ENCODE assay signal across 26 cellular contexts in genomic region chr11:125233736-125234275, GRCh38.
"Had no signal": no experiment of that assay in that cellular context is flagged by ENCODE, and none has a peak within 500 bp of the region (broad histone marks: within the 10 kb centered on the region; RNA-seq: fewer than 3 reads in every experiment).

No MANE protein-coding gene starts in this region.

- H3K9ac ChIP-seq: parathyroid adenoma had no signal

- H3K27ac Mint-ChIP-seq: activated CD4-positive, alpha-beta memory T cell treated with anti-CD3 and anti-CD28 coated beads, Interleukin-2, amount 10 ng/mL, durations not matched to agents 7 days and 5 days; activated CD4-positive, alpha-beta T cell treated with anti-CD3 and anti-CD28 coated beads, Interleukin-2, amount 10 ng/mL, durations not matched to agents 7 days and 5 days; activated naive CD4-positive, alpha-beta T cell treated with anti-CD3 and anti-CD28 coated beads, Interleukin-2, amount 50 U/mL, for 24 hours; activated naive CD8-positive, alpha-beta T cell treated with anti-CD3 and anti-CD28 coated beads, Interleukin-2, amount 50 U/mL, for 24 hours; activated T-cell treated with anti-CD3 and anti-CD28 coated beads, Interleukin-2, amount 50 U/mL, for 24 hours; activated T-helper 2 cell treated with anti-CD3 and anti-CD28 coated beads, Interferon-gamma antibody, Interleukin-2, Interleukin-4, amounts not matched to agents 10 μg/mL and 5 μg/mL and 100 μg/mL, durations not matched to agents 14 hours and 24 hours and 36 hours; T-helper 17 cell; type B pancreatic cell had no signal

- H3K36me3 Mint-ChIP-seq: activated naive CD4-positive, alpha-beta T cell treated with anti-CD3 and anti-CD28 coated beads, Interleukin-2, amount 50 U/mL, for 24 hours had no signal

- H3K36me3 ChIP-seq: cardiac muscle cell, colonic mucosa, spleen, uterus had no signal

- H3K4me3 Mint-ChIP-seq: activated CD4-positive, alpha-beta memory T cell treated with anti-CD3 and anti-CD28 coated beads, Interleukin-2, amount 10 ng/mL, durations not matched to agents 7 days and 5 days; activated CD4-positive, alpha-beta T cell treated with anti-CD3 and anti-CD28 coated beads, Interleukin-2, amount 10 ng/mL, durations not matched to agents 7 days and 5 days; activated naive CD4-positive, alpha-beta T cell treated with anti-CD3 and anti-CD28 coated beads, Interleukin-2, amount 50 U/mL, for 24 hours; activated naive CD8-positive, alpha-beta T cell treated with anti-CD3 and anti-CD28 coated beads, Interleukin-2, amount 50 U/mL, for 24 hours; activated T-cell treated with anti-CD3 and anti-CD28 coated beads, Interleukin-2, amount 50 U/mL, for 24 hours; T-helper 17 cell; type B pancreatic cell had no signal

- H3K4me1 Mint-ChIP-seq: activated CD4-positive, alpha-beta memory T cell treated with anti-CD3 and anti-CD28 coated beads, Interleukin-2, amount 10 ng/mL, durations not matched to agents 7 days and 5 days; activated CD4-positive, alpha-beta T cell treated with anti-CD3 and anti-CD28 coated beads, Interleukin-2, amount 10 ng/mL, durations not matched to agents 7 days and 5 days; activated naive CD4-positive, alpha-beta T cell treated with anti-CD3 and anti-CD28 coated beads, Interleukin-2, amount 50 U/mL, for 24 hours; activated naive CD8-positive, alpha-beta T cell treated with anti-CD3 and anti-CD28 coated beads, Interleukin-2, amount 50 U/mL, for 24 hours had no signal

- H3K79me2 ChIP-seq: parathyroid adenoma had no signal

- FAIRE-seq: frontal cortex, islet of Langerhans had no signal

- H2AFZ ChIP-seq: parathyroid adenoma had no signal

- DNase-seq: activated CD4-positive, alpha-beta memory T cell treated with anti-CD3 and anti-CD28 coated beads, Interleukin-2, amount 10 ng/mL, durations not matched to agents 7 days and 5 days; activated CD4-positive, alpha-beta T cell treated with anti-CD3 and anti-CD28 coated beads for 1 hour; activated CD4-positive, alpha-beta T cell treated with anti-CD3 and anti-CD28 coated beads, Interleukin-2, amount 10 ng/mL, durations not matched to agents 7 days and 5 days; activated CD8-positive, alpha-beta memory T cell treated with anti-CD3 and anti-CD28 coated beads, Interleukin-2, amount 50 U/mL, for 48 hours; activated naive CD8-positive, alpha-beta T cell treated with anti-CD3 and anti-CD28 coated beads, Interleukin-2, amount 50 U/mL, for 24 hours; activated T-cell treated with anti-CD3 and anti-CD28 coated beads, Interleukin-2, amount 50 U/mL, for 24 hours; amygdala; cerebellar nuclear complex; colonic mucosa; effector CD8-positive, alpha-beta T cell; mammary epithelial cell; occipital lobe; right cardiac atrium; spleen; stimulated activated CD4-positive, alpha-beta T cell treated with anti-CD3 and anti-CD28 coated beads, Interleukin-2, amount 100 ng/mL, for 48 hours; stimulated activated naive CD4-positive, alpha-beta T cell treated with Interleukin-2 at 50 U/mL for 16 hours; T-helper 17 cell; T1000; uterus had no signal

- H3K9me3 Mint-ChIP-seq: activated CD4-positive, alpha-beta memory T cell treated with anti-CD3 and anti-CD28 coated beads, Interleukin-2, amount 10 ng/mL, durations not matched to agents 7 days and 5 days; activated CD4-positive, alpha-beta T cell treated with anti-CD3 and anti-CD28 coated beads, Interleukin-2, amount 10 ng/mL, durations not matched to agents 7 days and 5 days; activated naive CD4-positive, alpha-beta T cell treated with anti-CD3 and anti-CD28 coated beads, Interleukin-2, amount 50 U/mL, for 24 hours; activated naive CD8-positive, alpha-beta T cell treated with anti-CD3 and anti-CD28 coated beads, Interleukin-2, amount 50 U/mL, for 24 hours; activated T-cell treated with anti-CD3 and anti-CD28 coated beads, Interleukin-2, amount 50 U/mL, for 24 hours; activated T-helper 2 cell treated with anti-CD3 and anti-CD28 coated beads, Interferon-gamma antibody, Interleukin-2, Interleukin-4, amounts not matched to agents 10 μg/mL and 5 μg/mL and 100 μg/mL, durations not matched to agents 14 hours and 24 hours and 36 hours had no signal

- H3K4me1 ChIP-seq: colonic mucosa, parathyroid adenoma, uterus had no signal

- H3K27ac ChIP-seq: cardiac muscle cell, colonic mucosa, parathyroid adenoma, spleen, uterus had no signal

- H3K4me3 ChIP-seq: cardiac muscle cell, colonic mucosa, spleen, uterus had no signal

- H3K27me3 ChIP-seq: colonic mucosa, uterus had no signal

- H3K9me3 ChIP-seq: colonic mucosa, spleen, uterus had no signal

- ATAC-seq: activated naive CD8-positive, alpha-beta T cell treated with anti-CD3 and anti-CD28 coated beads, Interleukin-2, amount 50 U/mL, for 24 hours; right cardiac atrium; T-helper 17 cell had no signal
